Comparison of ENCODE assay signal across 18 cellular contexts in genomic region chr1:233313434-233314155, GRCh38. TPM values are rescaled to one million over a fixed set of nuclear protein-coding genes. Genes with fewer than 3 reads are reported as not detected.
DNase-seq lines count a peak whose midpoint lies in the region; ATAC-seq and TF ChIP-seq lines count a peak whose summit lies in the region.
"Had no signal": no experiment of that assay in that cellular context is flagged by ENCODE, and none has a peak within 500 bp of the region (broad histone marks: within the 10 kb centered on the region; RNA-seq: fewer than 3 reads in every experiment).

No MANE protein-coding gene starts in this region.

- peaks cover 10% of the 10 kb centered on the region for H3K9me3 Mint-ChIP-seq in WTC11
- H3K9me3 Mint-ChIP-seq: CD4-positive, alpha-beta T cell; H9 had no signal

- TF ChIP-seq POLR2A in heart left ventricle (IDR thresholded peaks at IDR 0.05): no peak
- no peak for TF ChIP-seq POLR2A in uterus (IDR thresholded peaks at IDR 0.05)

- DNase-seq in DMS 273 (lab: John Stamatoyannopoulos, UW; ENCODE audit: unreplicated experiment) (peak; percentile 48), DMS 273 treated with DMSO at 0.1 percent for 48 hours (lab: John Stamatoyannopoulos, UW) (no peak), WTC11 (ENCODE audit: low spot score) (no peak), heart left ventricle (no peak), uterus (no peak)
- DNase-seq: AML-193; Caco-2; CD4-positive, alpha-beta T cell; GM23248; H9; IMR-90 had no signal

- WGBS in heart left ventricle, 4 donors: 62 to 76% (median 69%) methylated on average over 4 of the region's 4 CpGs

- H3K4me1 ChIP-seq in HEK293 (ENCODE audit: control insufficient read depth, insufficient read depth, low read length) (peaks cover 10% of the 10 kb centered on the region; the same call in 1 of the 2 replicates), heart left ventricle (no peaks in the 10 kb centered on the region), uterus (no peaks in the 10 kb centered on the region)
- H3K4me1 ChIP-seq: Caco-2 had no signal

- H3K27me3 ChIP-seq in heart left ventricle: peaks cover 0 to 11% (median 0%) of the 10 kb centered on the region in 9 donors
- H3K27me3 ChIP-seq in uterus: no peaks in the 10 kb centered on the region

- H3K9me3 ChIP-seq in HEK293 (ENCODE audit: control insufficient read depth, insufficient read depth, low read depth, low read length) (no peaks in the 10 kb centered on the region), heart left ventricle (no peaks in the 10 kb centered on the region), uterus (no peaks in the 10 kb centered on the region)
- H3K9me3 ChIP-seq: A549, Caco-2 had no signal

- H3K36me3 Mint-ChIP-seq in WTC11: no peaks in the 10 kb centered on the region

- POLR2A ChIA-PET in HEK293 (lab: Yijun Ruan, JAX): no interaction called here
- POLR2A ChIA-PET in WTC11 (lab: Charles Lee): interaction anchor here (0.7 kb wide), 1 partner anchor 67 kb away, joined by 3 read pairs; no protein-coding TSS in a partner anchor

- H3K4me3 ChIP-seq in HEK293 (ENCODE audit: low read depth, low read length): no peak overlapping the region
- no peak overlapping the region for H3K4me3 ChIP-seq in heart left ventricle
- no peak overlapping the region for H3K4me3 ChIP-seq in uterus
- H3K4me3 ChIP-seq: A549, GM23248, K562 had no signal

- peak; percentile 22; the same call in 1 of the 2 replicates for ATAC-seq in WTC11
- ATAC-seq in heart left ventricle: no peak
- ATAC-seq in GM18519 (IDR thresholded peaks at IDR 0.05; ENCODE audit: low FRiP score, unreplicated experiment): no peak
- ATAC-seq: A549, K562 had no signal

- H3K4me1 Mint-ChIP-seq in WTC11: peaks cover 13% of the 10 kb centered on the region

- H3K36me3 ChIP-seq in HEK293 (ENCODE audit: control insufficient read depth in 2 of 2, insufficient read depth in 1 of 2, low read length in 2 of 2) (no peaks in the 10 kb centered on the region), heart left ventricle (no peaks in the 10 kb centered on the region), uterus (no peaks in the 10 kb centered on the region)

- intact Hi-C loops in heart left ventricle (cut with DNase I): no loop called here
- intact Hi-C loops in uterus (cut with DNase I; ENCODE audit: low total_unique reads): no loop called here

- TF ChIP-seq CTCF in HEK293 (tag by site-specific recombination; IDR thresholded peaks at IDR 0.05) (no peak), WTC11 (IDR thresholded peaks at IDR 0.05) (no peak), heart left ventricle (IDR thresholded peaks at IDR 0.05) (no peak), uterus (IDR thresholded peaks at IDR 0.05) (no peak)

- CTCF ChIA-PET in HEK293 (lab: Yijun Ruan, JAX) (interaction anchor here (0.5 to 8.0 kb wide), 3 partner anchors 8 to 46 kb away, joined by 3 to 55 read pairs (median 4); no protein-coding TSS in a partner anchor), WTC11 (lab: Charles Lee) (no interaction called here)

- H3K4me3 Mint-ChIP-seq in WTC11: no peak overlapping the region
- H3K4me3 Mint-ChIP-seq: CD4-positive, alpha-beta T cell; H9 had no signal

- H3K27ac Mint-ChIP-seq in WTC11: no peak overlapping the region
- H3K27ac Mint-ChIP-seq: CD4-positive, alpha-beta T cell; H9 had no signal

- H3K27me3 Mint-ChIP-seq in WTC11 (ENCODE audit: low read depth): no peaks in the 10 kb centered on the region
- H3K27me3 Mint-ChIP-seq: CD4-positive, alpha-beta T cell had no signal

- H3K27ac ChIP-seq in HEK293 (ENCODE audit: extremely low read depth, low read depth, low read length) (no peak overlapping the region), heart left ventricle (no peak overlapping the region), uterus (no peak overlapping the region)
- H3K27ac ChIP-seq: 22Rv1, A549, C4-2B, GM23248, HL-60 had no signal

TF ChIP-seq in HEK293, 187 proteins besides CTCF, POLR2A, EP300 and RAD21 (continues in another document):
- 0 out of 2 replicates have a peak, but pooled peaks have one; percentile 15 for TF ChIP-seq PRDM10 (tag by site-specific recombination; IDR thresholded peaks at IDR 0.05)
- TF ChIP-seq ZNF473 (tag by site-specific recombination; IDR thresholded peaks at IDR 0.05): no peak
- no peak for TF ChIP-seq ELK4 (IDR thresholded peaks at IDR 0.05; ENCODE audit: borderline replicate concordance, low read depth, low read length)

TF ChIP-seq in WTC11, 78 proteins besides CTCF, POLR2A, EP300 and RAD21 (continues in another document):
- no peak for TF ChIP-seq SOX15 (CRISPR knock-in tag; IDR thresholded peaks at IDR 0.05)
- no peak for TF ChIP-seq RELA (CRISPR knock-in tag; IDR thresholded peaks at IDR 0.05; ENCODE audit: borderline replicate concordance)
- TF ChIP-seq ZNF281 (CRISPR knock-in tag; IDR thresholded peaks at IDR 0.05): no peak
- TF ChIP-seq ZNF532 (CRISPR knock-in tag; IDR thresholded peaks at IDR 0.05; ENCODE audit: borderline replicate concordance): no peak
- TF ChIP-seq EMX1 (CRISPR knock-in tag; IDR thresholded peaks at IDR 0.05): no peak
- TF ChIP-seq GRHL2 (CRISPR knock-in tag; IDR thresholded peaks at IDR 0.05; ENCODE audit: insufficient replicate concordance, severe bottlenecking): no peak
- no peak for TF ChIP-seq ZNF423 (CRISPR knock-in tag; IDR thresholded peaks at IDR 0.05)
- TF ChIP-seq ATF1 (CRISPR knock-in tag; IDR thresholded peaks at IDR 0.05): no peak
- no peak for TF ChIP-seq NR1H2 (CRISPR knock-in tag; IDR thresholded peaks at IDR 0.05)
- no peak for TF ChIP-seq ZBTB21 (CRISPR knock-in tag; IDR thresholded peaks at IDR 0.05; ENCODE audit: borderline replicate concordance)
- no peak for TF ChIP-seq CDX4 (CRISPR knock-in tag; IDR thresholded peaks at IDR 0.05; ENCODE audit: borderline replicate concordance)
- no peak for TF ChIP-seq SMAD4 (CRISPR knock-in tag; IDR thresholded peaks at IDR 0.05)
- no peak for TF ChIP-seq JAZF1 (CRISPR knock-in tag; IDR thresholded peaks at IDR 0.05)

RNA-seq across cellular contexts. Expression of gene MAP3K21, which starts 13.9 kb away (rescaled TPM):
- total RNA-seq in WTC11 (2021) (21.1 to 24.0 TPM (median 23.0 TPM) in 3 replicates), heart left ventricle (under 1 TPM; 0.14 to 0.86 (median 0.26) TPM), uterus (1 to 10 TPM in 3 of 4 donors, under 1 TPM in 1; 0.26 to 5.6 (median 2.0) TPM)
- under 1 TPM; 0.14 to 0.23 TPM for polyA plus RNA-seq in heart left ventricle
- total RNA-seq: GM23248 had no signal

RNA-seq across cellular contexts. Expression of gene PCNX2, which starts 18.1 kb away (rescaled TPM):
- 50.8 to 59.4 TPM (median 57.0 TPM) in 3 replicates for total RNA-seq in WTC11 (2021)
- 1 to 10 TPM in 8 of 9 donors, under 1 TPM in 1; 0.90 to 5.3 (median 2.3) TPM for total RNA-seq in heart left ventricle
- polyA plus RNA-seq in heart left ventricle: under 1 TPM; 0.27 to 0.32 TPM
- total RNA-seq in uterus: 10 to 100 TPM in 2 of 4 donors, 1 to 10 TPM in 2; 4.1 to 36.2 (median 14.1) TPM
- polyA plus RNA-seq: K562 had no signal
